Comparison of ENCODE assay signal across 31 cellular contexts in the genomic region with DNA sequence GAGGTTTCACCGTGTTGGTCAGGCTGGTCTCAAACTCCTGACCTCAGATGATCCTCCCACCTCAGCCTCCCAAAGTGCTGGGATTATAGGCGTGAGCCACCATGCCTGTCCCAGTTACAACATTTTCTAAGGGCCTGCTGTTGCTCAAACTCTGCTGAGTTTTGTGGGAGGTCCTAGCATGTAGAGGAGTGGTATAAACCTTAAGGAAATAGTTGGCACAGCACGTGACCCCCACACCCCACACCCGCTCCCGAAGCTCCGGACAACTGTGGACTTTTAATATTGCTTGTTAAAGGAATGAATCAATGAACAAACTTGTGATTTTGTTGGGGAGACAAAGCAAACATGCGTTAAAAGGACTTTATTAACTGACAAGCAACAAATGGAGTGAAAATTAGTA.
DNase-seq lines count a peak whose midpoint lies in the region; ATAC-seq and TF ChIP-seq lines count a peak whose summit lies in the region.
"Had no signal": no experiment of that assay in that cellular context is flagged by ENCODE, and none has a peak within 500 bp of the region (broad histone marks: within the 10 kb centered on the region; RNA-seq: fewer than 3 reads in every experiment).

No MANE protein-coding gene starts in this region.

- intact Hi-C loops in colonic mucosa (cut with DNase I), result no loop called here

- H3K9ac ChIP-seq in colonic mucosa (ENCODE audit: low read depth in 2 of 2, low read length in 2 of 2), result no peak overlapping the region

- DNase-seq in A172 (ENCODE audit: low spot score) (peak; percentile 24), LoVo (ENCODE audit: low spot score) (peak; percentile 27), colonic mucosa (peak; percentile 54), mesenteric fat pad (ENCODE audit: low spot score) (peak; percentile 22), hippocampal formation (lab: John Stamatoyannopoulos, UW) (no peak), NCI-H2029 treated with DMSO at 0.1 percent for 48 hours (lab: John Stamatoyannopoulos, UW) (no peak), NCI-H446 treated with DMSO at 0.1 percent for 48 hours (lab: John Stamatoyannopoulos, UW) (no peak)
- DNase-seq: 8988T; activated CD4-positive, alpha-beta T cell treated with anti-CD3 and anti-CD28 coated beads, Interleukin-2, amount 10 ng/mL, durations not matched to agents 24 days and 14 days; activated gamma-delta T cell treated with Interleukin-2 at 50 U/mL for 16 hours; activated naive CD8-positive, alpha-beta T cell treated with anti-CD3 and anti-CD28 coated beads, Interleukin-2, amount 50 U/mL, for 24 hours; activated T-cell treated with anti-CD3 and anti-CD28 coated beads, Interleukin-2, amount 50 U/mL, for 4 hours; AML-193; body of pancreas; CD8-positive, alpha-beta T cell; cerebellar nuclear complex; erythroblast; foreskin fibroblast; H7; heart left ventricle; KG1; NCI-H1417; NCI-H2081 treated with DMSO at 0.1 percent for 48 hours; NCI-H446; OCI-M1; SHP77 treated with DMSO at 0.1 percent for 48 hours; stimulated activated naive CD8-positive, alpha-beta T cell treated with anti-CD3 and anti-CD28 coated beads, Interleukin-15, Interleukin-2, amounts not matched to agents 100 U/mL and 50 U/mL, for 24 hours; uterus had no signal

- H3K27me3 ChIP-seq in colonic mucosa, result no peaks in the 10 kb centered on the region
- H3K27me3 ChIP-seq: body of pancreas, heart left ventricle, neutrophil, uterus had no signal

- H3K9me3 ChIP-seq in colonic mucosa, result no peaks in the 10 kb centered on the region
- H3K9me3 ChIP-seq: body of pancreas, heart left ventricle, neutrophil, thoracic aorta, uterus had no signal

- H3K4me1 ChIP-seq in colonic mucosa, result no peaks in the 10 kb centered on the region
- H3K4me1 ChIP-seq: heart left ventricle had no signal

- H3K4me3 ChIP-seq in colonic mucosa, result no peak overlapping the region
- H3K4me3 ChIP-seq: body of pancreas, heart left ventricle, thoracic aorta, uterus had no signal

- no peak overlapping the region for H3K27ac ChIP-seq in colonic mucosa
- H3K27ac ChIP-seq: heart left ventricle, neutrophil had no signal

- TF ChIP-seq CTCF in colonic mucosa (IDR thresholded peaks at IDR 0.05), result no peak

- ATAC-seq in SK-N-SH treated with all-trans-retinoic acid at 6 μM for 48 hours, result no peak
- ATAC-seq: activated naive CD8-positive, alpha-beta T cell treated with anti-CD3 and anti-CD28 coated beads, Interleukin-2, amount 50 U/mL, for 24 hours; activated T-cell treated with anti-CD3 and anti-CD28 coated beads, Interleukin-2, amount 50 U/mL, for 4 hours; CD8-positive, alpha-beta T cell; heart left ventricle; stimulated activated naive CD8-positive, alpha-beta T cell treated with anti-CD3 and anti-CD28 coated beads, Interleukin-15, Interleukin-2, amounts not matched to agents 100 U/mL and 50 U/mL, for 24 hours had no signal

- no peaks in the 10 kb centered on the region for H3K36me3 ChIP-seq in colonic mucosa
- H3K36me3 ChIP-seq: heart left ventricle, neutrophil, thoracic aorta, uterus had no signal

TF ChIP-seq in SK-N-SH treated with all-trans-retinoic acid at 6 μM for 48 hours, 23 proteins besides CTCF, POLR2A, EP300 and RAD21:
- TF ChIP-seq ESRRG (CRISPR knock-in tag; IDR thresholded peaks at IDR 0.05), result no peak
- TF ChIP-seq, protein P1, sequence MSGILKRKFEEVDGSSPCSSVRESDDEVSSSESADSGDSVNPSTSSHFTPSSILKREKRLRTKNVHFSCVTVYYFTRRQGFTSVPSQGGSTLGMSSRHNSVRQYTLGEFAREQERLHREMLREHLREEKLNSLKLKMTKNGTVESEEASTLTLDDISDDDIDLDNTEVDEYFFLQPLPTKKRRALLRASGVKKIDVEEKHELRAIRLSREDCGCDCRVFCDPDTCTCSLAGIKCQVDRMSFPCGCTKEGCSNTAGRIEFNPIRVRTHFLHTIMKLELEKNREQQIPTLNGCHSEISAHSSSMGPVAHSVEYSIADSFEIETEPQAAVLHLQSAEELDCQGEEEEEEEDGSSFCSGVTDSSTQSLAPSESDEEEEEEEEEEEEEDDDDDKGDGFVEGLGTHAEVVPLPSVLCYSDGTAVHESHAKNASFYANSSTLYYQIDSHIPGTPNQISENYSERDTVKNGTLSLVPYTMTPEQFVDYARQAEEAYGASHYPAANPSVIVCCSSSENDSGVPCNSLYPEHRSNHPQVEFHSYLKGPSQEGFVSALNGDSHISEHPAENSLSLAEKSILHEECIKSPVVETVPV (CRISPR knock-in tag; IDR thresholded peaks at IDR 0.05), result no peak
- no peak for TF ChIP-seq ZNF70 (CRISPR knock-in tag; IDR thresholded peaks at IDR 0.05)
- TF ChIP-seq, protein P2, sequence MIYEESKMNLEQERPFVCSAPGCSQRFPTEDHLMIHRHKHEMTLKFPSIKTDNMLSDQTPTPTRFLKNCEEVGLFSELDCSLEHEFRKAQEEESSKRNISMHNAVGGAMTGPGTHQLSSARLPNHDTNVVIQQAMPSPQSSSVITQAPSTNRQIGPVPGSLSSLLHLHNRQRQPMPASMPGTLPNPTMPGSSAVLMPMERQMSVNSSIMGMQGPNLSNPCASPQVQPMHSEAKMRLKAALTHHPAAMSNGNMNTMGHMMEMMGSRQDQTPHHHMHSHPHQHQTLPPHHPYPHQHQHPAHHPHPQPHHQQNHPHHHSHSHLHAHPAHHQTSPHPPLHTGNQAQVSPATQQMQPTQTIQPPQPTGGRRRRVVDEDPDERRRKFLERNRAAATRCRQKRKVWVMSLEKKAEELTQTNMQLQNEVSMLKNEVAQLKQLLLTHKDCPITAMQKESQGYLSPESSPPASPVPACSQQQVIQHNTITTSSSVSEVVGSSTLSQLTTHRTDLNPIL (CRISPR knock-in tag; IDR thresholded peaks at IDR 0.05; ENCODE audit: low read depth), result no peak
- no peak for TF ChIP-seq ISL1 (CRISPR knock-in tag; IDR thresholded peaks at IDR 0.05)
- no peak for TF ChIP-seq ARNTL (CRISPR knock-in tag; IDR thresholded peaks at IDR 0.05; ENCODE audit: borderline replicate concordance, low read depth)
- TF ChIP-seq CSDC2 (CRISPR knock-in tag; IDR thresholded peaks at IDR 0.05), result no peak
- no peak for TF ChIP-seq PPARA (CRISPR knock-in tag; IDR thresholded peaks at IDR 0.05; ENCODE audit: borderline replicate concordance)
- TF ChIP-seq ZFP3 (CRISPR knock-in tag; IDR thresholded peaks at IDR 0.05), result no peak
- TF ChIP-seq OSR1 (CRISPR knock-in tag; IDR thresholded peaks at IDR 0.05), result no peak
- TF ChIP-seq, protein P3, sequence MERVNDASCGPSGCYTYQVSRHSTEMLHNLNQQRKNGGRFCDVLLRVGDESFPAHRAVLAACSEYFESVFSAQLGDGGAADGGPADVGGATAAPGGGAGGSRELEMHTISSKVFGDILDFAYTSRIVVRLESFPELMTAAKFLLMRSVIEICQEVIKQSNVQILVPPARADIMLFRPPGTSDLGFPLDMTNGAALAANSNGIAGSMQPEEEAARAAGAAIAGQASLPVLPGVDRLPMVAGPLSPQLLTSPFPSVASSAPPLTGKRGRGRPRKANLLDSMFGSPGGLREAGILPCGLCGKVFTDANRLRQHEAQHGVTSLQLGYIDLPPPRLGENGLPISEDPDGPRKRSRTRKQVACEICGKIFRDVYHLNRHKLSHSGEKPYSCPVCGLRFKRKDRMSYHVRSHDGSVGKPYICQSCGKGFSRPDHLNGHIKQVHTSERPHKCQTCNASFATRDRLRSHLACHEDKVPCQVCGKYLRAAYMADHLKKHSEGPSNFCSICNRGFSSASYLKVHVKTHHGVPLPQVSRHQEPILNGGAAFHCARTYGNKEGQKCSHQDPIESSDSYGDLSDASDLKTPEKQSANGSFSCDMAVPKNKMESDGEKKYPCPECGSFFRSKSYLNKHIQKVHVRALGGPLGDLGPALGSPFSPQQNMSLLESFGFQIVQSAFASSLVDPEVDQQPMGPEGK (CRISPR knock-in tag; IDR thresholded peaks at IDR 0.05; ENCODE audit: borderline replicate concordance), result no peak
- TF ChIP-seq ZFP30 (CRISPR knock-in tag; IDR thresholded peaks at IDR 0.05), result no peak
- TF ChIP-seq ZC3H10 (CRISPR knock-in tag; IDR thresholded peaks at IDR 0.05), result no peak
- no peak for TF ChIP-seq SNAI2 (CRISPR knock-in tag; IDR thresholded peaks at IDR 0.05)
- TF ChIP-seq ZNF8 (CRISPR knock-in tag; IDR thresholded peaks at IDR 0.05), result no peak
TF ChIP-seq in SK-N-SH treated with all-trans-retinoic acid at 6 μM for 48 hours: peak in this region for 0.

Comparison
In these comparisons a context has a peak if more than half of its experiments do, and no peak if none do; other contexts are left out.
1. DNase-seq: peak in A172 (single experiment), LoVo (single experiment), colonic mucosa (single experiment) and mesenteric fat pad (single experiment); none in hippocampal formation (0 of 2), NCI-H2029 treated with DMSO at 0.1 percent for 48 hours (single experiment) and NCI-H446 treated with DMSO at 0.1 percent for 48 hours (single experiment).